In the genomic region with DNA sequence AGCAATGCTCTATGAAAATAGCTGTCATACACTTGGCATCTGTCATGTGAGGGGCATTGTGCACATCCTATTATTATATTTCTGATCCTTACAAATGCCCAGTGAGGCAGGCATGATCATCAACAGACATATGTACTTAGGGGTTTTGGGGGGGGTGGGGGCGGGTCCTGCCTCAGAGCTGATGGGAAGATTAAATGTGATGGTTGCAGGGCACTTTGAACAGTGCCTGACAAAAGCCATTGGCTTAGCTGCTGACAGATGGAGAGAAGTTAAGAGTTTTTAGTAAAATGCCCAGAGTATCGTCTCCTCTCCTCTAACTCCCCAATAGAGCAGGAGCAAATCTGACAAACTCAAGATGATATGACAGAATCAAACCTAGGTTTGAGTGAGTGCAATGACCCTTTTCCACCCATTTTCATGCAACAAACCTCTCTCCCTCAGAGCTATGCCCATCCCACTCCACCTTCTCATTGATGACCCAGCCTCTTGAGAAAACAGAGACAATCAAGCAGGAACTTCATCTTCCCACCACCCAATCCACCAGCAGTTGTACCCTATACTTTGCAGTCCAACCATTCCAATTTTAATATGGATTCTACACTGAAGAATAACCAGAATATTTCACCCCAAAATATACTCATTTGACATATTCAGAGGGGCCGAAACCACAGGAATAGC, we compare ENCODE assay signal across 23 cellular contexts. TPM values are rescaled to one million over a fixed set of nuclear protein-coding genes. Genes with fewer than 3 reads are reported as not detected.
DNase-seq lines count a peak whose midpoint lies in the region; ATAC-seq and TF ChIP-seq lines count a peak whose summit lies in the region.
"Had no signal": no experiment of that assay in that cellular context is flagged by ENCODE, and none has a peak within 500 bp of the region (broad histone marks: within the 10 kb centered on the region; RNA-seq: fewer than 3 reads in every experiment).

No MANE protein-coding gene starts in this region.

- H4K91ac ChIP-seq in H9 (ENCODE audit: insufficient read length, low read depth, low read length), result no peak overlapping the region

- no peaks in the 10 kb centered on the region for H3K27me3 ChIP-seq in CD4-positive, alpha-beta T cell (ENCODE audit: control insufficient read depth, insufficient read depth, low read length)
- H3K27me3 ChIP-seq in H9 (ENCODE audit: insufficient read depth, low read length) (no peaks in the 10 kb centered on the region), iPS-15b (ENCODE audit: control insufficient read depth, insufficient read depth, low read length) (no peaks in the 10 kb centered on the region), uterus (no peaks in the 10 kb centered on the region), BE2C (no peaks in the 10 kb centered on the region)
- H3K27me3 ChIP-seq: dorsolateral prefrontal cortex, transverse colon had no signal

- H3K4me3 ChIP-seq in iPS-15b (ENCODE audit: low read depth, low read length), result peak overlapping the region; percentile 3
- no peak overlapping the region for H3K4me3 ChIP-seq in uterus
- H3K4me3 ChIP-seq in BE2C (ENCODE audit: low read depth, low read length), result no peak overlapping the region
- H3K4me3 ChIP-seq: dorsolateral prefrontal cortex, GM23248, transverse colon had no signal

- H3K36me3 ChIP-seq in iPS-15b (ENCODE audit: control insufficient read depth, insufficient read depth, low read length), result peaks cover 3% of the 10 kb centered on the region
- H3K36me3 ChIP-seq in uterus, result no peaks in the 10 kb centered on the region
- H3K36me3 ChIP-seq in BE2C, result no peaks in the 10 kb centered on the region
- H3K36me3 ChIP-seq: transverse colon had no signal

- peaks cover 30% of the 10 kb centered on the region for H3K4me1 Mint-ChIP-seq in CD4-positive, alpha-beta T cell (ENCODE audit: low read depth)
- peaks cover 23 to 31% of the 10 kb centered on the region in 2 experiments for H3K4me1 Mint-ChIP-seq in H9

- H3K23ac ChIP-seq in H9 (ENCODE audit: insufficient read length, low read depth, low read length), result no peak overlapping the region

- H2BK5ac ChIP-seq in H9 (ENCODE audit: insufficient read length, low read length), result no peak overlapping the region

- no peaks in the 10 kb centered on the region for H3K27me3 Mint-ChIP-seq in CD4-positive, alpha-beta T cell
- no peaks in the 10 kb centered on the region for H3K27me3 Mint-ChIP-seq in H9 (ENCODE audit: low read depth)
- H3K27me3 Mint-ChIP-seq: activated CD4-positive, alpha-beta T cell treated with anti-CD3 and anti-CD28 coated beads, Interleukin-2, amount 10 ng/mL, durations not matched to agents 7 days and 5 days; activated naive CD8-positive, alpha-beta T cell treated with anti-CD3 and anti-CD28 coated beads, Interleukin-2, amount 50 U/mL, for 24 hours; progenitor cell of endocrine pancreas had no signal

- H4K5ac ChIP-seq in H9 (ENCODE audit: insufficient read length, low read depth, low read length), result no peak overlapping the region

- H3K27ac Mint-ChIP-seq in CD4-positive, alpha-beta T cell, result no peak overlapping the region
- H3K27ac Mint-ChIP-seq in H9, result peak overlapping the region in 2 of 3 experiments; percentile 3 to 84; a peak in 3 of 7 replicates
- H3K27ac Mint-ChIP-seq: activated CD4-positive, alpha-beta T cell treated with anti-CD3 and anti-CD28 coated beads, Interleukin-2, amount 10 ng/mL, durations not matched to agents 7 days and 5 days; activated naive CD8-positive, alpha-beta T cell treated with anti-CD3 and anti-CD28 coated beads, Interleukin-2, amount 50 U/mL, for 24 hours had no signal

- H2BK120ac ChIP-seq in H9 (ENCODE audit: low read depth, low read length, poor library complexity, severe bottlenecking), result no peak overlapping the region

- no peak for DNase-seq in CD4-positive, alpha-beta T cell
- DNase-seq in H9 (no peak), NCI-H69 (lab: John Stamatoyannopoulos, UW) (peak; percentile 31), uterus (no peak), BE2C (no peak), NCI-H187 (lab: John Stamatoyannopoulos, UW) (no peak)
- DNase-seq: activated CD4-positive, alpha-beta T cell treated with anti-CD3 and anti-CD28 coated beads, Interleukin-2, amount 10 ng/mL, durations not matched to agents 7 days and 5 days; activated effector memory CD4-positive, alpha-beta T cell treated with Interleukin-2 at 50 U/mL for 16 hours; activated naive CD8-positive, alpha-beta T cell treated with anti-CD3 and anti-CD28 coated beads, Interleukin-2, amount 50 U/mL, for 24 hours; cerebellar nuclear complex; dorsolateral prefrontal cortex; GDM1; GM23248; Karpas-422; kidney glomerular epithelial cell; NCI-H1694; transverse colon had no signal

- no peaks in the 10 kb centered on the region for H3K9me3 ChIP-seq in CD4-positive, alpha-beta T cell (ENCODE audit: control insufficient read depth, low read length)
- H3K9me3 ChIP-seq in H9 (ENCODE audit: control insufficient read depth, low read depth, low read length), result no peaks in the 10 kb centered on the region
- no peaks in the 10 kb centered on the region for H3K9me3 ChIP-seq in iPS-15b (ENCODE audit: control insufficient read depth, insufficient read depth, low read length)
- H3K9me3 ChIP-seq in uterus, result no peaks in the 10 kb centered on the region
- H3K9me3 ChIP-seq in BE2C, result no peaks in the 10 kb centered on the region
- H3K9me3 ChIP-seq: transverse colon had no signal

- peaks cover 15% of the 10 kb centered on the region; the same call in 1 of the 2 replicates for H3K79me2 ChIP-seq in H9 (ENCODE audit: insufficient read depth, low read length)

- no peak for TF ChIP-seq POLR2A in uterus (IDR thresholded peaks at IDR 0.05)

- no peak overlapping the region for H4K8ac ChIP-seq in H9 (replicated peaks; ENCODE audit: insufficient read length, low read depth, low read length)

- H3K9me3 Mint-ChIP-seq in CD4-positive, alpha-beta T cell, result no peaks in the 10 kb centered on the region
- H3K9me3 Mint-ChIP-seq in H9, result no peaks in the 10 kb centered on the region
- H3K9me3 Mint-ChIP-seq: activated CD4-positive, alpha-beta T cell treated with anti-CD3 and anti-CD28 coated beads, Interleukin-2, amount 10 ng/mL, durations not matched to agents 7 days and 5 days; activated naive CD8-positive, alpha-beta T cell treated with anti-CD3 and anti-CD28 coated beads, Interleukin-2, amount 50 U/mL, for 24 hours had no signal

- no peak overlapping the region for H2AK5ac ChIP-seq in H9 (ENCODE audit: insufficient read length, low read length)

- peaks cover 5% of the 10 kb centered on the region; the same call in 1 of the 2 replicates for H3K4me1 ChIP-seq in H9 (ENCODE audit: insufficient read depth, low read length)
- peaks cover 22% of the 10 kb centered on the region for H3K4me1 ChIP-seq in iPS-15b (ENCODE audit: control insufficient read depth, insufficient read depth, low read length)
- peaks cover 9 to 10% of the 10 kb centered on the region in 2 donors for H3K4me1 ChIP-seq in uterus
- H3K4me1 ChIP-seq in BE2C, result peaks cover 11% of the 10 kb centered on the region

- H2BK12ac ChIP-seq in H9 (ENCODE audit: insufficient read length, low read depth, low read length), result no peak overlapping the region

- H2AFZ ChIP-seq in H9 (ENCODE audit: low read length), result no peak overlapping the region
- H2AFZ ChIP-seq: GM23248 had no signal

- POLR2A ChIA-PET in CD4-positive, alpha-beta T cell (lab: Charles Lee), result no interaction called here

- H3K9ac ChIP-seq in H9 (ENCODE audit: extremely low read depth, insufficient read length, low read length) (no peak overlapping the region), iPS-15b (ENCODE audit: low read depth, low read length) (no peak overlapping the region)
- H3K9ac ChIP-seq: GM23248 had no signal

- TF ChIP-seq CTCF in CD4-positive, alpha-beta T cell (IDR thresholded peaks at IDR 0.05), result no peak
- TF ChIP-seq CTCF in H9 (conservative IDR thresholded peaks at IDR 0.05) (no peak), uterus (IDR thresholded peaks at IDR 0.05) (no peak), BE2C (IDR thresholded peaks at IDR 0.05; ENCODE audit: low read depth, low read length) (no peak)

- intact Hi-C loops in CD4-positive, alpha-beta T cell (cut with DNase I, micrococcal nuclease), result no loop called here
- intact Hi-C loops in uterus (cut with DNase I; ENCODE audit: low total_unique reads), result no loop called here

- no peak overlapping the region for H2BK15ac ChIP-seq in H9 (ENCODE audit: low read depth, low read length)

- H3K4me2 ChIP-seq in H9 (ENCODE audit: insufficient read depth, insufficient read length, low read length), result peak overlapping the region; percentile 8

- H3K4ac ChIP-seq in H9 (ENCODE audit: low read depth, low read length), result no peak overlapping the region

- CTCF ChIA-PET in CD4-positive, alpha-beta T cell (lab: Charles Lee), result interaction anchor here (0.6 kb wide), 1 partner anchor 1155 kb away, joined by 3 read pairs; no protein-coding TSS in a partner anchor

- peaks cover 16% of the 10 kb centered on the region for H3K23me2 ChIP-seq in H9 (ENCODE audit: insufficient read length, low read depth, low read length, poor library complexity, severe bottlenecking)

- H3K14ac ChIP-seq in H9 (ENCODE audit: insufficient read depth, low read length), result no peak overlapping the region

- peaks cover 7% of the 10 kb centered on the region for H3K36me3 Mint-ChIP-seq in CD4-positive, alpha-beta T cell (ENCODE audit: low read depth)
- peaks cover 0 to 7% (median 2%) of the 10 kb centered on the region in 3 experiments; a peak in 3 of 7 replicates for H3K36me3 Mint-ChIP-seq in H9 (ENCODE audit: insufficient read depth in 1 of 3, low read depth in 3 of 3)

- H3T11ph ChIP-seq in H9 (ENCODE audit: low read length), result no peak overlapping the region

- H3K79me1 ChIP-seq in H9 (ENCODE audit: insufficient read depth, low read depth, low read length, poor library complexity, severe bottlenecking), result peaks cover 2% of the 10 kb centered on the region

- WGBS in H9 (ENCODE audit: extremely low coverage, insufficient read length, low lambda C conversion rate), result no CpG with 5 or more reads among the region's 3 CpGs

- no peak overlapping the region for H3K56ac ChIP-seq in H9 (ENCODE audit: insufficient read length, low read depth, low read length)

- H3K18ac ChIP-seq in H9 (ENCODE audit: insufficient read length, low read depth, low read length), result no peak overlapping the region

- ATAC-seq in CD4-positive, alpha-beta T cell (ENCODE audit: poor library complexity), result no peak
- ATAC-seq: activated naive CD8-positive, alpha-beta T cell treated with anti-CD3 and anti-CD28 coated beads, Interleukin-2, amount 50 U/mL, for 24 hours had no signal

- H2BK20ac ChIP-seq in H9 (ENCODE audit: low read depth, low read length, poor library complexity, severe bottlenecking), result no peak overlapping the region

- H3K4me3 Mint-ChIP-seq in CD4-positive, alpha-beta T cell, result peak overlapping the region; percentile 55
- H3K4me3 Mint-ChIP-seq in H9, result peak overlapping the region in 1 of 2 experiments; percentile 20; a peak in 3 of 5 replicates
- H3K4me3 Mint-ChIP-seq: activated CD4-positive, alpha-beta T cell treated with anti-CD3 and anti-CD28 coated beads, Interleukin-2, amount 10 ng/mL, durations not matched to agents 7 days and 5 days; activated naive CD8-positive, alpha-beta T cell treated with anti-CD3 and anti-CD28 coated beads, Interleukin-2, amount 50 U/mL, for 24 hours had no signal

- H4K20me1 ChIP-seq in H9 (ENCODE audit: control insufficient read depth, insufficient read depth, insufficient read length), result no peaks in the 10 kb centered on the region

- H3K27ac ChIP-seq in CD4-positive, alpha-beta T cell (ENCODE audit: low read depth, low read length), result no peak overlapping the region
- H3K27ac ChIP-seq in H9 (ENCODE audit: insufficient read length, low read depth, low read length) (no peak overlapping the region), uterus (no peak overlapping the region)
- H3K27ac ChIP-seq: dorsolateral prefrontal cortex, GM23248, transverse colon had no signal

RNA-seq across cellular contexts. Expression of gene KLHL11, which starts 4.8 kb away (rescaled TPM):
- total RNA-seq in CD4-positive, alpha-beta T cell, result 10 to 100 TPM; 32.9 to 34.0 TPM
- total RNA-seq in H9 (2021), result 16.8 and 17.0 TPM in 2 replicates
- total RNA-seq in uterus, result 10 to 100 TPM; 19.7 to 73.3 (median 38.5) TPM
- polyA plus RNA-seq in BE2C (2012; ENCODE audit: insufficient read depth, insufficient read length, low read depth), result 6.6 TPM

RNA-seq across cellular contexts. Expression of gene KLHL10, which starts 22.8 kb away (rescaled TPM):
- total RNA-seq in CD4-positive, alpha-beta T cell, result not detected
- total RNA-seq in H9 (2021) (0.22 and 0.46 TPM in 2 replicates), uterus (1 to 10 TPM in 1 of 4 donors, under 1 TPM in 1, not detected in 2; 0.70 to 1.2 TPM)
- polyA plus RNA-seq in BE2C (2012; ENCODE audit: insufficient read depth, insufficient read length, low read depth), result not detected
- total RNA-seq: activated CD4-positive, alpha-beta T cell treated with anti-CD3 and anti-CD28 coated beads, Interleukin-2, amount 10 ng/mL, durations not matched to agents 7 days and 5 days; endothelial cell of umbilical vein; lung microvascular endothelial cell; progenitor cell of endocrine pancreas; RPMI7951; SK-MEL-5 had no signal

RNA-seq across cellular contexts. Expression of gene NT5C3B, which starts 24.4 kb away (rescaled TPM):
- 10 to 100 TPM; 25.7 to 29.7 TPM for total RNA-seq in CD4-positive, alpha-beta T cell
- total RNA-seq in H9 (2021) (66.2 and 76.1 TPM in 2 replicates), uterus (10 to 100 TPM; 32.5 to 77.9 (median 68.1) TPM)
- 183 TPM for polyA plus RNA-seq in BE2C (2012; ENCODE audit: insufficient read depth, insufficient read length, low read depth)

RNA-seq across cellular contexts. Expression of gene FKBP10, which starts 47.6 kb away (rescaled TPM):
- not detected for total RNA-seq in CD4-positive, alpha-beta T cell
- total RNA-seq in H9 (2021), result 166 TPM in 2 replicates
- total RNA-seq in uterus, result 100 to 1,000 TPM in 2 of 4 donors, 10 to 100 TPM in 2; 22.9 to 226 (median 89.5) TPM
- 708 TPM for polyA plus RNA-seq in BE2C (2012; ENCODE audit: insufficient read depth, insufficient read length, low read depth)

RNA-seq across cellular contexts. Expression of gene P3H4, which starts 48.6 kb away (rescaled TPM):
- total RNA-seq in CD4-positive, alpha-beta T cell, result 1 to 10 TPM; 1.3 to 2.3 TPM
- total RNA-seq in H9 (2021) (22.9 and 24.0 TPM in 2 replicates), uterus (10 to 100 TPM in 3 of 4 donors, 1 to 10 TPM in 1; 10.0 to 67.0 (median 35.1) TPM)
- 206 TPM for polyA plus RNA-seq in BE2C (2012; ENCODE audit: insufficient read depth, insufficient read length, low read depth)
